In the genomic region with DNA sequence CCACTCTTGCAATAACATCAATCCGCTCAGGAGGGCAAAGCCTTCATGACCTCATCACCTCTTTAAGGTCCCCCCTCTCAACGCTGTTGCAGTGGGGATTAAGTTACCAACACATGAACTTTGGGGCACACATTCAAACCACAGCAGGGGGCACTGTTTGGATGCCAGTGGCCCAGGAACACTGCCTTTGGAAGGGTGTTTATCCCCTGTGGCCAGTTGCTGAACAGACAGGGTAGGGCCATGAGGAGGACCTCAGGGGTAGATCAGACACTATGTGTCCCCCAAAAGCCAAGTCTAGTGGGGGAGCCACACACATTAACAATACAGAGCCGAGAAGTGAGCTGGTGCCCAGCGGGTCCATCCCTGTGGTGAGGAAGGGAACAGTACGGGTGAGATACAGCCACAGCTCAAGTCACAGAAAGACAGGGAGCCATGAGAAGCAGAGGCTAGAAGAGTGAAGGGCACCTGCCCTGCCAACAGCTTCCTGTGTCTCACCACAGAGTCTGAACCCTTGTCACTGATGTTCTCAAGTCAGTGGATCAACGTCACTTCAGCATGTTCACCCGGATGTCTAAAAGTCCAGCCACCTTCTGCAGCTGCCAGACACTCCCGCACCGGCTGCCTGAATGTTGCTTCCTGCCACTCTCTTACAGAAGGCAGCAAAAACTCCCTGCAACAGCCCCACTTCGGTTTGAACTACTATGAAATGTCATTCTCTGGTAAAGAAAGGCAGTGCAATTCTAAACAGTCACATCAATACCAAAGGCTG, we compare ENCODE assay signal across 2 cellular contexts.
TF ChIP-seq lines count a peak whose summit lies in the region.

No MANE protein-coding gene starts in this region.

TF ChIP-seq in A549, 52 proteins besides CTCF, POLR2A, EP300 and RAD21 (continued from another document):
- TF ChIP-seq, protein P1, sequence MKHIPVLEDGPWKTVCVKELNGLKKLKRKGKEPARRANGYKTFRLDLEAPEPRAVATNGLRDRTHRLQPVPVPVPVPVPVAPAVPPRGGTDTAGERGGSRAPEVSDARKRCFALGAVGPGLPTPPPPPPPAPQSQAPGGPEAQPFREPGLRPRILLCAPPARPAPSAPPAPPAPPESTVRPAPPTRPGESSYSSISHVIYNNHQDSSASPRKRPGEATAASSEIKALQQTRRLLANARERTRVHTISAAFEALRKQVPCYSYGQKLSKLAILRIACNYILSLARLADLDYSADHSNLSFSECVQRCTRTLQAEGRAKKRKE (CRISPR knock-in tag; IDR thresholded peaks at IDR 0.05; ENCODE audit: low read depth) = no peak
- TF ChIP-seq, protein P2, sequence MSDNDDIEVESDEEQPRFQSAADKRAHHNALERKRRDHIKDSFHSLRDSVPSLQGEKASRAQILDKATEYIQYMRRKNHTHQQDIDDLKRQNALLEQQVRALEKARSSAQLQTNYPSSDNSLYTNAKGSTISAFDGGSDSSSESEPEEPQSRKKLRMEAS (IDR thresholded peaks at IDR 0.05) = no peak
- TF ChIP-seq ZC3H11A (IDR thresholded peaks at IDR 0.05) (no peak), HOXB13 (CRISPR knock-in tag; IDR thresholded peaks at IDR 0.05; ENCODE audit: low read depth) (no peak), RCOR1 (IDR thresholded peaks at IDR 0.05; ENCODE audit: low read depth, low read length) (no peak)
- TF ChIP-seq, protein P3, sequence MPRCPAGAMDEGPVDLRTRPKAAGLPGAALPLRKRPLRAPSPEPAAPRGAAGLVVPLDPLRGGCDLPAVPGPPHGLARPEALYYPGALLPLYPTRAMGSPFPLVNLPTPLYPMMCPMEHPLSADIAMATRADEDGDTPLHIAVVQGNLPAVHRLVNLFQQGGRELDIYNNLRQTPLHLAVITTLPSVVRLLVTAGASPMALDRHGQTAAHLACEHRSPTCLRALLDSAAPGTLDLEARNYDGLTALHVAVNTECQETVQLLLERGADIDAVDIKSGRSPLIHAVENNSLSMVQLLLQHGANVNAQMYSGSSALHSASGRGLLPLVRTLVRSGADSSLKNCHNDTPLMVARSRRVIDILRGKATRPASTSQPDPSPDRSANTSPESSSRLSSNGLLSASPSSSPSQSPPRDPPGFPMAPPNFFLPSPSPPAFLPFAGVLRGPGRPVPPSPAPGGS (IDR thresholded peaks at IDR 0.05) = no peak
- TF ChIP-seq, protein P4, sequence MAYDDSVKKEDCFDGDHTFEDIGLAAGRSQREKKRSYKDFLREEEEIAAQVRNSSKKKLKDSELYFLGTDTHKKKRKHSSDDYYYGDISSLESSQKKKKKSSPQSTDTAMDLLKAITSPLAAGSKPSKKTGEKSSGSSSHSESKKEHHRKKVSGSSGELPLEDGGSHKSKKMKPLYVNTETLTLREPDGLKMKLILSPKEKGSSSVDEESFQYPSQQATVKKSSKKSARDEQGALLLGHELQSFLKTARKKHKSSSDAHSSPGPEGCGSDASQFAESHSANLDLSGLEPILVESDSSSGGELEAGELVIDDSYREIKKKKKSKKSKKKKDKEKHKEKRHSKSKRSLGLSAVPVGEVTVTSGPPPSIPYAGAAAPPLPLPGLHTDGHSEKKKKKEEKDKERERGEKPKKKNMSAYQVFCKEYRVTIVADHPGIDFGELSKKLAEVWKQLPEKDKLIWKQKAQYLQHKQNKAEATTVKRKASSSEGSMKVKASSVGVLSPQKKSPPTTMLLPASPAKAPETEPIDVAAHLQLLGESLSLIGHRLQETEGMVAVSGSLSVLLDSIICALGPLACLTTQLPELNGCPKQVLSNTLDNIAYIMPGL (CRISPR knock-in tag; IDR thresholded peaks at IDR 0.05; ENCODE audit: borderline replicate concordance) = no peak
TF ChIP-seq in A549: peak in this region for 0.

TF ChIP-seq in WTC11, 78 proteins besides CTCF, POLR2A, EP300 and RAD21 (continued from another document):
- TF ChIP-seq, protein P5, sequence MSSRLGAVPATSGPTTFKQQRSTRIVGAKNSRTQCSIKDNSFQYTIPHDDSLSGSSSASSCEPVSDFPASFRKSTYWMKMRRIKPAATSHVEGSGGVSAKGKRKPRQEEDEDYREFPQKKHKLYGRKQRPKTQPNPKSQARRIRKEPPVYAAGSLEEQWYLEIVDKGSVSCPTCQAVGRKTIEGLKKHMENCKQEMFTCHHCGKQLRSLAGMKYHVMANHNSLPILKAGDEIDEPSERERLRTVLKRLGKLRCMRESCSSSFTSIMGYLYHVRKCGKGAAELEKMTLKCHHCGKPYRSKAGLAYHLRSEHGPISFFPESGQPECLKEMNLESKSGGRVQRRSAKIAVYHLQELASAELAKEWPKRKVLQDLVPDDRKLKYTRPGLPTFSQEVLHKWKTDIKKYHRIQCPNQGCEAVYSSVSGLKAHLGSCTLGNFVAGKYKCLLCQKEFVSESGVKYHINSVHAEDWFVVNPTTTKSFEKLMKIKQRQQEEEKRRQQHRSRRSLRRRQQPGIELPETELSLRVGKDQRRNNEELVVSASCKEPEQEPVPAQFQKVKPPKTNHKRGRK (CRISPR knock-in tag; IDR thresholded peaks at IDR 0.05; ENCODE audit: borderline replicate concordance) = no peak
- TF ChIP-seq, protein P6, sequence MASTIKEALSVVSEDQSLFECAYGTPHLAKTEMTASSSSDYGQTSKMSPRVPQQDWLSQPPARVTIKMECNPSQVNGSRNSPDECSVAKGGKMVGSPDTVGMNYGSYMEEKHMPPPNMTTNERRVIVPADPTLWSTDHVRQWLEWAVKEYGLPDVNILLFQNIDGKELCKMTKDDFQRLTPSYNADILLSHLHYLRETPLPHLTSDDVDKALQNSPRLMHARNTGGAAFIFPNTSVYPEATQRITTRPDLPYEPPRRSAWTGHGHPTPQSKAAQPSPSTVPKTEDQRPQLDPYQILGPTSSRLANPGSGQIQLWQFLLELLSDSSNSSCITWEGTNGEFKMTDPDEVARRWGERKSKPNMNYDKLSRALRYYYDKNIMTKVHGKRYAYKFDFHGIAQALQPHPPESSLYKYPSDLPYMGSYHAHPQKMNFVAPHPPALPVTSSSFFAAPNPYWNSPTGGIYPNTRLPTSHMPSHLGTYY (CRISPR knock-in tag; IDR thresholded peaks at IDR 0.05) = no peak
- TF ChIP-seq ZNF671 (CRISPR knock-in tag; IDR thresholded peaks at IDR 0.05) (no peak), MYBL2 (CRISPR knock-in tag; IDR thresholded peaks at IDR 0.05) (no peak), JAZF1 (CRISPR knock-in tag; IDR thresholded peaks at IDR 0.05) (no peak), ZNF219 (CRISPR knock-in tag; IDR thresholded peaks at IDR 0.05; ENCODE audit: borderline replicate concordance) (no peak), TCF7 (CRISPR knock-in tag; IDR thresholded peaks at IDR 0.05; ENCODE audit: low read depth) (no peak), ZNF232 (CRISPR knock-in tag; IDR thresholded peaks at IDR 0.05) (no peak)
- TF ChIP-seq, protein P7, sequence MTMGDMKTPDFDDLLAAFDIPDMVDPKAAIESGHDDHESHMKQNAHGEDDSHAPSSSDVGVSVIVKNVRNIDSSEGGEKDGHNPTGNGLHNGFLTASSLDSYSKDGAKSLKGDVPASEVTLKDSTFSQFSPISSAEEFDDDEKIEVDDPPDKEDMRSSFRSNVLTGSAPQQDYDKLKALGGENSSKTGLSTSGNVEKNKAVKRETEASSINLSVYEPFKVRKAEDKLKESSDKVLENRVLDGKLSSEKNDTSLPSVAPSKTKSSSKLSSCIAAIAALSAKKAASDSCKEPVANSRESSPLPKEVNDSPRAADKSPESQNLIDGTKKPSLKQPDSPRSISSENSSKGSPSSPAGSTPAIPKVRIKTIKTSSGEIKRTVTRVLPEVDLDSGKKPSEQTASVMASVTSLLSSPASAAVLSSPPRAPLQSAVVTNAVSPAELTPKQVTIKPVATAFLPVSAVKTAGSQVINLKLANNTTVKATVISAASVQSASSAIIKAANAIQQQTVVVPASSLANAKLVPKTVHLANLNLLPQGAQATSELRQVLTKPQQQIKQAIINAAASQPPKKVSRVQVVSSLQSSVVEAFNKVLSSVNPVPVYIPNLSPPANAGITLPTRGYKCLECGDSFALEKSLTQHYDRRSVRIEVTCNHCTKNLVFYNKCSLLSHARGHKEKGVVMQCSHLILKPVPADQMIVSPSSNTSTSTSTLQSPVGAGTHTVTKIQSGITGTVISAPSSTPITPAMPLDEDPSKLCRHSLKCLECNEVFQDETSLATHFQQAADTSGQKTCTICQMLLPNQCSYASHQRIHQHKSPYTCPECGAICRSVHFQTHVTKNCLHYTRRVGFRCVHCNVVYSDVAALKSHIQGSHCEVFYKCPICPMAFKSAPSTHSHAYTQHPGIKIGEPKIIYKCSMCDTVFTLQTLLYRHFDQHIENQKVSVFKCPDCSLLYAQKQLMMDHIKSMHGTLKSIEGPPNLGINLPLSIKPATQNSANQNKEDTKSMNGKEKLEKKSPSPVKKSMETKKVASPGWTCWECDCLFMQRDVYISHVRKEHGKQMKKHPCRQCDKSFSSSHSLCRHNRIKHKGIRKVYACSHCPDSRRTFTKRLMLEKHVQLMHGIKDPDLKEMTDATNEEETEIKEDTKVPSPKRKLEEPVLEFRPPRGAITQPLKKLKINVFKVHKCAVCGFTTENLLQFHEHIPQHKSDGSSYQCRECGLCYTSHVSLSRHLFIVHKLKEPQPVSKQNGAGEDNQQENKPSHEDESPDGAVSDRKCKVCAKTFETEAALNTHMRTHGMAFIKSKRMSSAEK (CRISPR knock-in tag; IDR thresholded peaks at IDR 0.05; ENCODE audit: borderline replicate concordance) = no peak
- TF ChIP-seq, protein P8, sequence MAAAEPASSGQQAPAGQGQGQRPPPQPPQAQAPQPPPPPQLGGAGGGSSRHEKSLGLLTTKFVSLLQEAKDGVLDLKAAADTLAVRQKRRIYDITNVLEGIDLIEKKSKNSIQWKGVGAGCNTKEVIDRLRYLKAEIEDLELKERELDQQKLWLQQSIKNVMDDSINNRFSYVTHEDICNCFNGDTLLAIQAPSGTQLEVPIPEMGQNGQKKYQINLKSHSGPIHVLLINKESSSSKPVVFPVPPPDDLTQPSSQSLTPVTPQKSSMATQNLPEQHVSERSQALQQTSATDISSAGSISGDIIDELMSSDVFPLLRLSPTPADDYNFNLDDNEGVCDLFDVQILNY (CRISPR knock-in tag; IDR thresholded peaks at IDR 0.05) = no peak
- TF ChIP-seq, protein P9, sequence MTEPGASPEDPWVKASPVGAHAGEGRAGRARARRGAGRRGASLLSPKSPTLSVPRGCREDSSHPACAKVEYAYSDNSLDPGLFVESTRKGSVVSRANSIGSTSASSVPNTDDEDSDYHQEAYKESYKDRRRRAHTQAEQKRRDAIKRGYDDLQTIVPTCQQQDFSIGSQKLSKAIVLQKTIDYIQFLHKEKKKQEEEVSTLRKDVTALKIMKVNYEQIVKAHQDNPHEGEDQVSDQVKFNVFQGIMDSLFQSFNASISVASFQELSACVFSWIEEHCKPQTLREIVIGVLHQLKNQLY (CRISPR knock-in tag; IDR thresholded peaks at IDR 0.05) = no peak
- TF ChIP-seq, protein P2 (CRISPR knock-in tag; IDR thresholded peaks at IDR 0.05) = no peak
- TF ChIP-seq, protein P10, sequence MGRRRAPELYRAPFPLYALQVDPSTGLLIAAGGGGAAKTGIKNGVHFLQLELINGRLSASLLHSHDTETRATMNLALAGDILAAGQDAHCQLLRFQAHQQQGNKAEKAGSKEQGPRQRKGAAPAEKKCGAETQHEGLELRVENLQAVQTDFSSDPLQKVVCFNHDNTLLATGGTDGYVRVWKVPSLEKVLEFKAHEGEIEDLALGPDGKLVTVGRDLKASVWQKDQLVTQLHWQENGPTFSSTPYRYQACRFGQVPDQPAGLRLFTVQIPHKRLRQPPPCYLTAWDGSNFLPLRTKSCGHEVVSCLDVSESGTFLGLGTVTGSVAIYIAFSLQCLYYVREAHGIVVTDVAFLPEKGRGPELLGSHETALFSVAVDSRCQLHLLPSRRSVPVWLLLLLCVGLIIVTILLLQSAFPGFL (CRISPR knock-in tag; IDR thresholded peaks at IDR 0.05; ENCODE audit: borderline replicate concordance) = no peak
- TF ChIP-seq, protein P11, sequence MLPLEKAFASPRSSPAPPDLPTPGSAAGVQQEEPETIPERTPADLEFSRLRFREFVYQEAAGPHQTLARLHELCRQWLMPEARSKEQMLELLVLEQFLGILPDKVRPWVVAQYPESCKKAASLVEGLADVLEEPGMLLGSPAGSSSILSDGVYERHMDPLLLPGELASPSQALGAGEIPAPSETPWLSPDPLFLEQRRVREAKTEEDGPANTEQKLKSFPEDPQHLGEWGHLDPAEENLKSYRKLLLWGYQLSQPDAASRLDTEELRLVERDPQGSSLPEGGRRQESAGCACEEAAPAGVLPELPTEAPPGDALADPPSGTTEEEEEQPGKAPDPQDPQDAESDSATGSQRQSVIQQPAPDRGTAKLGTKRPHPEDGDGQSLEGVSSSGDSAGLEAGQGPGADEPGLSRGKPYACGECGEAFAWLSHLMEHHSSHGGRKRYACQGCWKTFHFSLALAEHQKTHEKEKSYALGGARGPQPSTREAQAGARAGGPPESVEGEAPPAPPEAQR (CRISPR knock-in tag; IDR thresholded peaks at IDR 0.05) = no peak
